In the genomic region with DNA sequence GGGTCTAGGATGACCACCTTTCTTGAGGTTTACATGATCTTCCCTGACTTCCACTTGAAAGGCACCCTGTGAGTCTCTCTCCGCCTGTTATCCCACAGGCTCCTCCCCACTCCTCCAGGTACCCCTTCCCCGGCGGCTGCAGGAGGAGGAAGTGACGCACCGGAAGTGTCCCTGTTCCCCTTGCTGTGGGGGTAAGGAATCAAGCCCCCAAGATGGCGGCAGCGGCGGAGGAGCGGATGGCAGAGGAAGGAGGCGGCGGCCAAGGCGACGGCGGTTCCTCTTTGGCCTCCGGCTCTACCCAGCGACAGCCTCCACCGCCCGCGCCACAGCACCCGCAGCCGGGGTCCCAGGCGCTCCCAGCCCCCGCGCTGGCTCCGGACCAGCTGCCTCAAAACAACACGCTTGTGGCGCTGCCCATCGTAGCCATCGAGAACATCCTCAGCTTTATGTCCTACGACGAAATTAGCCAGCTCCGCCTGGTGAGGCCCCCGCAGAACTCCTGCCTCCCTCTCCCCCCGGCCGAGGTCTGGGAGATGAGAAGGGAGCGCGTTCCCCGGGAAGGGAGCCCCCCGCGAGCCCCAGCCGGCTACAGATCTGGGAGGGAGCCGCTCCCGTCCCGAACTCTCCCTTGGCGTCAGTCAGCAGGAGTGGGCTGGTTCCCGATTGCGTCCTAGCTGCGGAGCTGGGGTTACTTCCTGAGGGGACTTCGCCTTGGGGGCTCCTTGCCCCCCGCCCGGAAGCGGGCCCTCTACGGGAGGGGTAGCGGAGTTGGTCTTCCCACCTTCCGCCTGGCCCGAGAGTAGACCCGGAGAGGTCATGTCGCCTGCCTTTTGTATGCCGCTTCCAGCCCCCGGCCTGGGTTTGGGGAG, we compare ENCODE assay signal across 8 cellular contexts. TPM values are rescaled to one million over a fixed set of nuclear protein-coding genes. Genes with fewer than 3 reads are reported as not detected.
DNase-seq lines count a peak whose midpoint lies in the region; ATAC-seq lines count a peak whose summit lies in the region.

A gene with protein sequence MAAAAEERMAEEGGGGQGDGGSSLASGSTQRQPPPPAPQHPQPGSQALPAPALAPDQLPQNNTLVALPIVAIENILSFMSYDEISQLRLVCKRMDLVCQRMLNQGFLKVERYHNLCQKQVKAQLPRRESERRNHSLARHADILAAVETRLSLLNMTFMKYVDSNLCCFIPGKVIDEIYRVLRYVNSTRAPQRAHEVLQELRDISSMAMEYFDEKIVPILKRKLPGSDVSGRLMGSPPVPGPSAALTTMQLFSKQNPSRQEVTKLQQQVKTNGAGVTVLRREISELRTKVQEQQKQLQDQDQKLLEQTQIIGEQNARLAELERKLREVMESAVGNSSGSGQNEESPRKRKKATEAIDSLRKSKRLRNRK (plus strand): TSS at position 194 of the 869 bp plus-strand sequence. CDS start 19 bp downstream, at position 213.

- peak; percentile 99 for ATAC-seq in GM21360 (IDR thresholded peaks at IDR 0.05; ENCODE audit: unreplicated experiment)
- ATAC-seq in effector memory CD8-positive, alpha-beta T cell (replicated peaks), result peak; percentile 95

- H3K27ac Mint-ChIP-seq in effector memory CD8-positive, alpha-beta T cell, result peak within 1 kb of the TSS; percentile 91 to 96

- H3K4me3 Mint-ChIP-seq in effector memory CD8-positive, alpha-beta T cell, result peak within 1 kb of the TSS; percentile 86 to 95

- DNase-seq in COLO668 (lab: John Stamatoyannopoulos, UW; ENCODE audit: unreplicated experiment) (peak; percentile 97), HT1080 (ENCODE audit: low read depth) (peak; percentile 87), NOMO-1 treated with DMSO at 0.1 percent for 48 hours (lab: John Stamatoyannopoulos, UW; ENCODE audit: unreplicated experiment) (peak; percentile 97), medulla oblongata (ENCODE audit: extremely low spot score) (peak; percentile 97)
- DNase-seq in activated CD8-positive, alpha-beta memory T cell treated with anti-CD3 and anti-CD28 coated beads for 4 hours (ENCODE audit: low read depth in 2 of 2), result peak; percentile 86 to 93
- DNase-seq in effector memory CD8-positive, alpha-beta T cell, result peak; percentile 83 to 88 (median 87)
- DNase-seq in stimulated activated CD8-positive, alpha-beta memory T cell treated with anti-CD3 and anti-CD28 coated beads, Interleukin-12 subunit alpha, Interleukin-12 subunit beta, amount 100 ng/mL, for 1 hour (ENCODE audit: low read depth), result peak; percentile 91

- peaks cover 8% of the 10 kb centered on the region for H3K36me3 Mint-ChIP-seq in effector memory CD8-positive, alpha-beta T cell (ENCODE audit: insufficient read depth)

- H3K4me1 Mint-ChIP-seq in effector memory CD8-positive, alpha-beta T cell (ENCODE audit: low read depth in 2 of 2), result peaks cover 10 to 19% of the 10 kb centered on the region in 2 donors

- H3K9me3 Mint-ChIP-seq in effector memory CD8-positive, alpha-beta T cell, result no peaks in the 10 kb centered on the region

- peaks cover 2 to 11% of the 10 kb centered on the region in 2 donors for H3K27me3 Mint-ChIP-seq in effector memory CD8-positive, alpha-beta T cell

RNA-seq across cellular contexts. Expression of the gene that starts here (rescaled TPM):
- 39.2 and 49.7 TPM in 2 replicates for total RNA-seq in HT1080 (2014; rRNA removed; shearing (Covaris generic))
- 24.7 and 31.5 TPM in 2 replicates for polyA plus RNA-seq in HT1080 (2015; cell fraction: cytosol; rRNA removed)
- polyA plus RNA-seq in HT1080 (2015; cell fraction: nucleus; rRNA removed), result 23.8 and 28.0 TPM in 2 replicates

Comparison
In these comparisons a context has a peak if more than half of its experiments do, and no peak if none do; other contexts are left out.
1. Peak in every context shown above with its lines: DNase-seq and ATAC-seq.